ENCODE assay signal across 20 cellular contexts in the genomic region with DNA sequence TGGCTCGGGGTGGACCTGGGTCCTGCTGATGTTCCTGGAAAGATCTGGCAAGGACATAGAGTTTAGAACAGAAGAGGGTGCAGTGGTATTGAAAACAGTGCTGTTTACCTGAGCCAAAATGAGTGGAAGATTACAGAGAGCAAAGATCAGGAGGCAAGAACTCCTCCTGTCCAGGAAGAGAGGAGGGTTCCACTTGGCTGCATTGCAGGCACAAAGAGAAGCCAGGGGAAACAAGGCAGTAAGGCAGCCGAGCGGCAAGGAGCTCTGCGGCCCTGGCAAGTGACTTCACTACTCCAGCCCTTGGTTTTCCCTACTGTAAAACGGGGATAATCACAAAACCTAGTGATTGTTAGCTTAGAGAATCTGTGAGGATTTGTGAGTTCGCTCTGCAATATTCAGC. TPM values are rescaled to one million over a fixed set of nuclear protein-coding genes. Genes with fewer than 3 reads are reported as not detected.
DNase-seq lines count a peak whose midpoint lies in the region; ATAC-seq and TF ChIP-seq lines count a peak whose summit lies in the region.
"Had no signal": no experiment of that assay in that cellular context is flagged by ENCODE, and none has a peak within 500 bp of the region (broad histone marks: within the 10 kb centered on the region; RNA-seq: fewer than 3 reads in every experiment).

No MANE protein-coding gene starts in this region.

- H3K36me3 ChIP-seq in mesenchymal stem cell (ENCODE audit: control insufficient read depth in 1 of 2, insufficient read depth in 2 of 2, low read depth in 1 of 2, low read length in 2 of 2): no peaks in the 10 kb centered on the region
- no peaks in the 10 kb centered on the region for H3K36me3 ChIP-seq in upper lobe of left lung
- H3K36me3 ChIP-seq: adrenal gland, neutrophil, WERI-Rb-1 had no signal

- H3K27me3 ChIP-seq in mesenchymal stem cell (ENCODE audit: control insufficient read depth in 1 of 2, insufficient read depth in 1 of 2, low read length in 2 of 2) (no peaks in the 10 kb centered on the region), upper lobe of left lung (no peaks in the 10 kb centered on the region)
- H3K27me3 ChIP-seq: adrenal gland, neutrophil had no signal

- no peak overlapping the region for H4K8ac ChIP-seq in mesenchymal stem cell (ENCODE audit: low read length)

- H3K4ac ChIP-seq in mesenchymal stem cell (ENCODE audit: low read depth in 1 of 2, low read length in 2 of 2): no peak overlapping the region

- no peak overlapping the region for H3K23ac ChIP-seq in mesenchymal stem cell (ENCODE audit: low read length in 2 of 2)

- no peak overlapping the region for H3K14ac ChIP-seq in mesenchymal stem cell (ENCODE audit: low read length in 2 of 2)

- H3K27ac ChIP-seq in mesenchymal stem cell (ENCODE audit: low read length, poor library complexity, severe bottlenecking) (peak overlapping the region; percentile 73), upper lobe of left lung (peak overlapping the region in 3 of 4 donors; percentile 30 to 90 (median 84))
- H3K27ac ChIP-seq: neutrophil, SK-N-MC, WERI-Rb-1 had no signal

- no peak overlapping the region for H4K91ac ChIP-seq in mesenchymal stem cell (ENCODE audit: low read length)

- no peak overlapping the region for H3K4me2 ChIP-seq in mesenchymal stem cell (ENCODE audit: low read length, poor library complexity, severe bottlenecking)

- no peak overlapping the region for H2BK5ac ChIP-seq in mesenchymal stem cell (ENCODE audit: low read depth, low read length, poor library complexity, severe bottlenecking)

- H3K18ac ChIP-seq in mesenchymal stem cell (ENCODE audit: low read depth in 1 of 2, low read length in 2 of 2): no peak overlapping the region

- DNase-seq in HK-2 (ENCODE audit: unreplicated experiment): peak; percentile 44
- DNase-seq in glomerular visceral epithelial cell (ENCODE audit: extremely low spot score): peak; percentile 45
- DNase-seq in mesenchymal stem cell: no peak
- no peak for DNase-seq in upper lobe of left lung
- DNase-seq in stimulated activated CD4-positive, alpha-beta T cell treated with anti-CD3 and anti-CD28 coated beads, Interleukin-4, amount 100 ng/mL, for 24 hours: no peak
- no peak for DNase-seq in cortex of kidney (lab: John Stamatoyannopoulos, UW)
- DNase-seq: activated effector memory CD4-positive, alpha-beta T cell treated with anti-CD3 and anti-CD28 coated beads, Interleukin-2, amount 50 U/mL, for 16 hours; adrenal gland; dermis blood vessel endothelial cell; DMS79; immature natural killer cell; NCI-H1092 treated with DMSO at 0.1 percent for 48 hours; NCI-H2029; NCI-H446 treated with DMSO at 0.1 percent for 48 hours; retina; T-helper 2 cell; WERI-Rb-1 had no signal

- ATAC-seq in upper lobe of left lung (ENCODE audit: low FRiP score in 2 of 2): no peak
- no peak for ATAC-seq in GM18517 (IDR thresholded peaks at IDR 0.05; ENCODE audit: unreplicated experiment)

- no peak overlapping the region for H3K4me3 ChIP-seq in mesenchymal stem cell (ENCODE audit: insufficient read depth in 1 of 2, low read depth in 1 of 2, low read length in 2 of 2)
- no peak overlapping the region for H3K4me3 ChIP-seq in upper lobe of left lung
- H3K4me3 ChIP-seq: adrenal gland, SK-N-MC had no signal

- no peak overlapping the region for H2AK5ac ChIP-seq in mesenchymal stem cell (ENCODE audit: low read length, severe bottlenecking)

- no peak overlapping the region for H2BK12ac ChIP-seq in mesenchymal stem cell (ENCODE audit: low read length in 2 of 2)

- TF ChIP-seq EP300 in upper lobe of left lung (IDR thresholded peaks at IDR 0.05): peak in 1 of 4 donors; percentile 52

- TF ChIP-seq POLR2A in upper lobe of left lung (IDR thresholded peaks at IDR 0.05): no peak

- H2BK15ac ChIP-seq in mesenchymal stem cell (ENCODE audit: low read depth, poor library complexity, severe bottlenecking): no peak overlapping the region

- no peak overlapping the region for H2AFZ ChIP-seq in mesenchymal stem cell (ENCODE audit: low read depth, low read length)

- no peak overlapping the region for H3K9ac ChIP-seq in mesenchymal stem cell (ENCODE audit: low read length)

- no peak overlapping the region for H2BK120ac ChIP-seq in mesenchymal stem cell (ENCODE audit: low read depth, low read length)

- WGBS in mesenchymal stem cell: 86% methylated on average over 6 of the region's 6 CpGs
- WGBS in upper lobe of left lung, 2 donors: 82 to 84% methylated on average over 6 of the region's 6 CpGs

- H3K79me1 ChIP-seq in mesenchymal stem cell (replicated peaks; ENCODE audit: low read length, poor library complexity, severe bottlenecking): no peaks in the 10 kb centered on the region

- H3K4me1 ChIP-seq in mesenchymal stem cell (ENCODE audit: control insufficient read depth, insufficient read depth, low read depth, low read length): peaks cover 20% of the 10 kb centered on the region
- peaks cover 13 to 31% (median 24%) of the 10 kb centered on the region in 4 donors for H3K4me1 ChIP-seq in upper lobe of left lung

- no peak for TF ChIP-seq CTCF in upper lobe of left lung (IDR thresholded peaks at IDR 0.05)

- H3K9me3 ChIP-seq in mesenchymal stem cell (ENCODE audit: control insufficient read depth, low read length): no peaks in the 10 kb centered on the region
- no peaks in the 10 kb centered on the region for H3K9me3 ChIP-seq in upper lobe of left lung
- H3K9me3 ChIP-seq: adrenal gland, neutrophil had no signal

RNA-seq across cellular contexts. Expression of a gene that starts 3.7 kb away (rescaled TPM):
- polyA plus RNA-seq in mesenchymal stem cell (2013, experiment 1 of 2): 33.2 TPM
- polyA plus RNA-seq in mesenchymal stem cell (2013, experiment 2 of 2): 35.1 TPM
- 100 to 1,000 TPM; 120 to 186 (median 151) TPM for total RNA-seq in upper lobe of left lung

Comparison
In these comparisons a context has a peak if more than half of its experiments do, and no peak if none do; other contexts are left out.
1. DNase-seq: peak in HK-2 (single experiment) and glomerular visceral epithelial cell (single experiment); none in mesenchymal stem cell (single experiment), upper lobe of left lung (0 of 2), stimulated activated CD4-positive, alpha-beta T cell treated with anti-CD3 and anti-CD28 coated beads, Interleukin-4, amount 100 ng/mL, for 24 hours (single experiment) and cortex of kidney (single experiment).